In the genomic region with DNA sequence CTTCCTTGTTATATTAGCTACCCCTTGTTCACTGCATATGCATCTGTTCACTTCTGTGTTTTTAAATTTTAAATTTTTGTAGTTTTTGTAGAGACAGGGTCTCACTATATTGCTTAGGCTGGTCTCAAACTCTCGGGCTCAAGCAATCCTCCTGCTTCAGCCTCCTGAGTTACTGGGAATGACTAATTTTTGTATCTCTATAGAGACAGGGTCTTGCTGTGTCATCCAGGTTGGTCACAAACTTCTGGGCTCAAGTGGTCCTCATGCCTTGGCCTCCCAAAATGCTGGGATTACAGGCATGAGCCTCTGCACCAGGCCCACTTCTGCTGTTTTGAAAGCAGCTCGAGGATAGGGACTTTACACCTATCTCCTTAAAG, we compare ENCODE assay signal across 10 cellular contexts.
DNase-seq lines count a peak whose midpoint lies in the region; ATAC-seq and TF ChIP-seq lines count a peak whose summit lies in the region.
"Had no signal": no experiment of that assay in that cellular context is flagged by ENCODE, and none has a peak within 500 bp of the region (broad histone marks: within the 10 kb centered on the region; RNA-seq: fewer than 3 reads in every experiment).

No MANE protein-coding gene starts in this region.

- H3K36me3 Mint-ChIP-seq in activated naive CD4-positive, alpha-beta T cell treated with anti-CD3 and anti-CD28 coated beads, Interleukin-2, amount 50 U/mL, for 72 hours: peaks cover 6 to 24% of the 10 kb centered on the region in 2 donors

- no peak for TF ChIP-seq CTCF in Peyer's patch (IDR thresholded peaks at IDR 0.05)

- H3K9me3 ChIP-seq in Peyer's patch: no peaks in the 10 kb centered on the region

- no peak for DNase-seq in activated naive CD4-positive, alpha-beta T cell treated with anti-CD3 and anti-CD28 coated beads, Interleukin-2, amount 50 U/mL, for 72 hours (ENCODE audit: low spot score in 2 of 2)
- DNase-seq in activated naive CD4-positive, alpha-beta T cell treated with Interleukin-2 at 50 U/mL for 16 hours: no peak
- DNase-seq in Peyer's patch (no peak), NOMO-1 (lab: John Stamatoyannopoulos, UW; ENCODE audit: unreplicated experiment in 2 of 2) (no peak), HuH-7 (ENCODE audit: low spot score) (no peak), H4 (ENCODE audit: low spot score) (no peak)
- no peak for DNase-seq in central memory CD4-positive, alpha-beta T cell
- DNase-seq: NCI-H187 treated with DMSO at 0.1 percent for 48 hours, Right ventricle myocardium superior had no signal

- no peaks in the 10 kb centered on the region for H3K36me3 ChIP-seq in Peyer's patch

- peak overlapping the region; percentile 1 to 65 (median 51) for H3K27ac ChIP-seq in Peyer's patch

- peaks cover 5 to 13% of the 10 kb centered on the region in 2 donors for H3K9me3 Mint-ChIP-seq in activated naive CD4-positive, alpha-beta T cell treated with anti-CD3 and anti-CD28 coated beads, Interleukin-2, amount 50 U/mL, for 72 hours

- peaks cover 0 to 4% (median 0%) of the 10 kb centered on the region in 4 donors for H3K4me1 ChIP-seq in Peyer's patch

- H3K4me3 ChIP-seq in Peyer's patch: no peak overlapping the region

- peak in 1 of 2 donors; percentile 55 for ATAC-seq in activated naive CD4-positive, alpha-beta T cell treated with anti-CD3 and anti-CD28 coated beads, Interleukin-2, amount 50 U/mL, for 72 hours
- ATAC-seq in HG02885 (IDR thresholded peaks at IDR 0.05; ENCODE audit: poor library complexity, unreplicated experiment): peak; percentile 23

- H3K27ac Mint-ChIP-seq in activated naive CD4-positive, alpha-beta T cell treated with anti-CD3 and anti-CD28 coated beads, Interleukin-2, amount 50 U/mL, for 72 hours: peak overlapping the region; percentile 36 to 86

- no peaks in the 10 kb centered on the region for H3K27me3 ChIP-seq in Peyer's patch

- TF ChIP-seq POLR2A in Peyer's patch (IDR thresholded peaks at IDR 0.05): no peak
